ENCODE assay signal across 12 cellular contexts in the genomic region with DNA sequence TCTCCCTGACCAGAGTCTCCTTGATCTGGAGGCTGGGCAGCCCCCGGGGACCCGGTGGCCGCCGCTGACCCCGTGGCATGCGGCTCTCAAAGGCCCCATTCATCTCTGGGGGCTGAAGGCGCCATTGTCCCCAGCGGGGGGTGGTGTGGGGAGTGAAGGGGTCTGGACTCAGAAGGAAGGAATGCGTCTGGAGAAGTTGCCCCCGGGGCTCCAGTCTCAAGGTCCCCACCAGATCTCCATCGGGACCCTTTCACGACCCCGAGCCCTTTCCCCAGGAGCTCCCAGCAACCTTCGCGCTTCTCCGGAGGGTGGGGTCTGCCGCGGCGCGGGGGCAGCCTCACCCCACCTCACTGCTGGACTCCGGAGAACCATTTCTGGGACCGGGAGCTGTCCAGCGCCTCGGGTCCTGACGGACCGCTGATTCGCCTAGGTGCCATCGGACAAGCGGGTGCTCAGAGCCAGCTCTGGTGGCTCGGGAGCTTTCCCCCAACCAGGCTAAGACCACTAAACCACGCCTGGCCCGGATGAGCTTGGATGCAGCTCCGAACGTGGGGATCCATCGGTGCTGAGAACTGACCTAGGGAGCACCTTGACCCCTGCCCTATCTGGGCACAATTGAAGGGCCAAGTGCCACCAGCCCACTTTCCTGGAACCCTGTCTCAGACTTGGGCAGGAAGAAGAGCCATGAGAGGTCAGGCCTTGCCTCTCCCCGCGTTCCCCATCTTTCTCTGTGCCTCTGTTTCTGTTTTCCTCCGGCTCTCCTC. TPM values are rescaled to one million over a fixed set of nuclear protein-coding genes. Genes with fewer than 3 reads are reported as not detected.
DNase-seq lines count a peak whose midpoint lies in the region; ATAC-seq, FAIRE-seq and TF ChIP-seq lines count a peak whose summit lies in the region.
"Had no signal": no experiment of that assay in that cellular context is flagged by ENCODE, and none has a peak within 500 bp of the region (broad histone marks: within the 10 kb centered on the region; RNA-seq: fewer than 3 reads in every experiment).

No MANE protein-coding gene starts in this region.

- H4K8ac ChIP-seq in IMR-90 (ENCODE audit: low read depth in 2 of 2, low read length in 2 of 2): no peak overlapping the region

- no peak overlapping the region for H3K23ac ChIP-seq in IMR-90 (ENCODE audit: low read depth, low read length)

- H2BK20ac ChIP-seq in IMR-90 (ENCODE audit: low read depth, low read length): no peak overlapping the region

- dilution Hi-C loops in IMR-90 (cut with HindIII; ENCODE audit: low sequenced_read_pairs, unreplicated experiment): no loop called here

- TF ChIP-seq POLR2A in IMR-90 (IDR thresholded peaks at IDR 0.05; ENCODE audit: low read depth, low read length): no peak

- H4K5ac ChIP-seq in IMR-90 (ENCODE audit: low read depth, low read length): no peak overlapping the region

- H4K91ac ChIP-seq in IMR-90 (ENCODE audit: insufficient read depth, low read depth, low read length): no peak overlapping the region

- no peaks in the 10 kb centered on the region for H3K36me3 ChIP-seq in IMR-90 (ENCODE audit: control insufficient read depth, insufficient read depth, low read length)
- H3K36me3 ChIP-seq in small intestine (ENCODE audit: control insufficient read depth in 2 of 2, insufficient read depth in 2 of 2, low read length in 2 of 2): no peaks in the 10 kb centered on the region

- H3K56ac ChIP-seq in IMR-90 (ENCODE audit: extremely low read depth, insufficient read depth, low read length): no peak overlapping the region

- H3K4me3 ChIP-seq in IMR-90 (ENCODE audit: insufficient read depth, low read depth, low read length) (no peak overlapping the region), coronary artery (peak overlapping the region; percentile 30), small intestine (ENCODE audit: low read depth in 1 of 2, low read length in 2 of 2) (no peak overlapping the region)

- H2BK15ac ChIP-seq in IMR-90 (ENCODE audit: low read depth, low read length): no peak overlapping the region

- H3K27ac ChIP-seq in IMR-90 (ENCODE audit: insufficient read depth, low read length) (no peak overlapping the region), coronary artery (no peak overlapping the region), small intestine (ENCODE audit: low read depth in 1 of 2, low read length in 1 of 2) (no peak overlapping the region)

- CTCF ChIA-PET in IMR-90 (lab: Yijun Ruan, JAX): interaction anchor here (0.8 kb wide), 1 partner anchor 86 kb away, joined by 4 read pairs; a partner anchor contains a TSS

- DNase-seq in ACHN (peak; percentile 55), IMR-90 (peak; percentile 11), coronary artery (ENCODE audit: low spot score) (no peak), left lobe of liver (ENCODE audit: low spot score) (peak; percentile 47), small intestine (no peak), A172 (ENCODE audit: low spot score) (no peak)
- DNase-seq: DMS153, NCI-H2171 had no signal

- no peaks in the 10 kb centered on the region; the same call in 1 of the 2 replicates for H4K20me1 ChIP-seq in IMR-90 (ENCODE audit: insufficient read depth, low read length)

- no peak overlapping the region for H2AK5ac ChIP-seq in IMR-90 (ENCODE audit: low read depth, low read length)

- no TSS peak for BruUV-seq in IMR-90 (replicated peaks; lab: Mats Ljungman, UMichigan)

- intact Hi-C loops in IMR-90 (cut with micrococcal nuclease): no loop called here

- in situ Hi-C loops in ACHN (cut with HindIII; ENCODE audit: low pct_ligation_motif_present, low pct_unique_long_range_greater_than_20kb, low sequenced_read_pairs) (no loop called here), IMR-90 (cut with MboI; ENCODE audit: low sequenced_read_pairs) (loop anchor here (5.0 kb wide), 1 partner anchor 186 kb away; no protein-coding TSS in a partner anchor)

- no peak overlapping the region for H3K9ac ChIP-seq in IMR-90 (ENCODE audit: low read depth, low read length)

- no peak overlapping the region for H3K4ac ChIP-seq in IMR-90 (ENCODE audit: low read depth, low read length)

- no peak overlapping the region for H3K18ac ChIP-seq in IMR-90 (ENCODE audit: low read depth, low read length)

- peaks cover 53% of the 10 kb centered on the region for H3K27me3 ChIP-seq in IMR-90 (ENCODE audit: control insufficient read depth, insufficient read depth, low read length)
- peaks cover 0 to 16% of the 10 kb centered on the region in 2 donors for H3K27me3 ChIP-seq in small intestine (ENCODE audit: control insufficient read depth in 2 of 2, insufficient read depth in 2 of 2, low read length in 2 of 2)

- H3K4me1 ChIP-seq in IMR-90 (ENCODE audit: control insufficient read depth, insufficient read depth, low read length): peaks cover 3% of the 10 kb centered on the region; the same call in 1 of the 2 replicates
- H3K4me1 ChIP-seq in small intestine (ENCODE audit: control insufficient read depth in 2 of 2, insufficient read depth in 1 of 2, low read depth in 1 of 2, low read length in 1 of 2): no peaks in the 10 kb centered on the region

- H3K9me1 ChIP-seq in IMR-90 (ENCODE audit: insufficient read depth, low read length): no peaks in the 10 kb centered on the region

- no peaks in the 10 kb centered on the region for H3K79me1 ChIP-seq in IMR-90 (ENCODE audit: low read depth in 1 of 2, low read length in 2 of 2)

- ATAC-seq in IMR-90 (ENCODE audit: low read depth) (peak; percentile 46), left lobe of liver (no peak), HG02571 (IDR thresholded peaks at IDR 0.05; ENCODE audit: unreplicated experiment) (no peak), HG03520 (IDR thresholded peaks at IDR 0.05; ENCODE audit: unreplicated experiment) (no peak)
- ATAC-seq: HCT116; stimulated activated naive CD8-positive, alpha-beta T cell treated with anti-CD3 and anti-CD28 coated beads, Interleukin-15, amount 100 ng/mL, for 72 hours had no signal

- peak overlapping the region; percentile 72 for H2AK9ac ChIP-seq in IMR-90 (replicated peaks; ENCODE audit: low read depth, low read length, poor library complexity)

- no peak for FAIRE-seq in small intestine (lab: Jason Lieb, UNC)

- H2BK5ac ChIP-seq in IMR-90 (ENCODE audit: low read depth, low read length, poor library complexity, severe bottlenecking): no peak overlapping the region

- no peak overlapping the region for H3K4me2 ChIP-seq in IMR-90 (ENCODE audit: low read depth, low read length)

- no peak overlapping the region for H3K14ac ChIP-seq in IMR-90 (replicated peaks; ENCODE audit: low read depth, low read length)

- TF ChIP-seq CTCF in IMR-90 (conservative IDR thresholded peaks at IDR 0.05; ENCODE audit: low read depth, low read length) (no peak), coronary artery (IDR thresholded peaks at IDR 0.05) (no peak)

- no peak overlapping the region for H2AFZ ChIP-seq in IMR-90 (replicated peaks; ENCODE audit: low read length, poor library complexity)

- POLR2A ChIA-PET in IMR-90 (lab: Charles Lee; ENCODE audit: unreplicated experiment): no interaction called here

- WGBS in IMR-90 (ENCODE audit: extremely low coverage in 2 of 2, insufficient read length in 1 of 2), 2 experiments: 4% methylated on average over 21 of the region's 38 CpGs; no CpG with 5 or more reads in 1 of the 2 experiments
- WGBS in small intestine, 3 donors: 7 to 26% (median 18%) methylated on average over 38 of the region's 38 CpGs

- no peak overlapping the region for H2BK120ac ChIP-seq in IMR-90 (ENCODE audit: low read depth, low read length)

- H3K9me3 ChIP-seq in IMR-90 (ENCODE audit: control insufficient read depth, insufficient read depth, low read length): no peaks in the 10 kb centered on the region
- no peaks in the 10 kb centered on the region for H3K9me3 ChIP-seq in small intestine (ENCODE audit: control insufficient read depth, low read depth)

- TF ChIP-seq RAD21 in IMR-90 (IDR thresholded peaks at IDR 0.05; ENCODE audit: low read length): no peak

TF ChIP-seq in IMR-90, 13 proteins besides CTCF, POLR2A, EP300 and RAD21:
- TF ChIP-seq MAZ (IDR thresholded peaks at IDR 0.05; ENCODE audit: borderline replicate concordance, low read depth, low read length) (peak; percentile 37; the same call in 1 of the 2 replicates), BHLHE40 (IDR thresholded peaks at IDR 0.05; ENCODE audit: low read depth, low read length) (no peak), FOS (IDR thresholded peaks at IDR 0.05; ENCODE audit: low read depth, low read length) (no peak), CEBPB (IDR thresholded peaks at IDR 0.05; ENCODE audit: low read depth, low read length) (no peak), NFE2L2 (IDR thresholded peaks at IDR 0.05; ENCODE audit: low read depth, low read length) (no peak), MAFK (IDR thresholded peaks at IDR 0.05; ENCODE audit: low read depth, low read length) (no peak)
- TF ChIP-seq, protein P1, sequence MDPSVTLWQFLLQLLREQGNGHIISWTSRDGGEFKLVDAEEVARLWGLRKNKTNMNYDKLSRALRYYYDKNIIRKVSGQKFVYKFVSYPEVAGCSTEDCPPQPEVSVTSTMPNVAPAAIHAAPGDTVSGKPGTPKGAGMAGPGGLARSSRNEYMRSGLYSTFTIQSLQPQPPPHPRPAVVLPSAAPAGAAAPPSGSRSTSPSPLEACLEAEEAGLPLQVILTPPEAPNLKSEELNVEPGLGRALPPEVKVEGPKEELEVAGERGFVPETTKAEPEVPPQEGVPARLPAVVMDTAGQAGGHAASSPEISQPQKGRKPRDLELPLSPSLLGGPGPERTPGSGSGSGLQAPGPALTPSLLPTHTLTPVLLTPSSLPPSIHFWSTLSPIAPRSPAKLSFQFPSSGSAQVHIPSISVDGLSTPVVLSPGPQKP (IDR thresholded peaks at IDR 0.05; ENCODE audit: borderline replicate concordance, low read depth, low read length): no peak

RNA-seq across cellular contexts. Expression of a gene that starts 5.2 kb away (rescaled TPM):
- total RNA-seq in IMR-90 (2012; rRNA removed): 0.83 and 0.90 TPM in 2 replicates
- 0.74 and 0.82 TPM in 2 replicates for polyA plus RNA-seq in IMR-90 (2012; rRNA removed)
- 0.26 and 0.82 TPM in 2 replicates for polyA plus RNA-seq in IMR-90 (2012; cell fraction: cytosol; rRNA removed)
- 0.44 and 0.89 TPM in 2 replicates for polyA plus RNA-seq in IMR-90 (2012; cell fraction: nucleus; rRNA removed; ENCODE audit: low replicate concordance)
- total RNA-seq in left lobe of liver: 33.2 TPM
- 10 to 100 TPM; 15.7 to 43.9 (median 15.9) TPM for polyA plus RNA-seq in small intestine
- total RNA-seq in A172 (2014; rRNA removed; shearing (Covaris generic)): 7.2 and 7.4 TPM in 2 replicates

RNA-seq across cellular contexts. Expression of a gene that starts 40.3 kb away (rescaled TPM):
- total RNA-seq in IMR-90 (2012; rRNA removed) (26.1 and 28.0 TPM in 2 replicates), left lobe of liver (37.8 TPM)
- polyA plus RNA-seq in IMR-90 (2012; rRNA removed) (66.1 and 73.3 TPM in 2 replicates), small intestine (10 to 100 TPM; 32.2 to 45.4 (median 43.5) TPM)
- 39.9 and 41.3 TPM in 2 replicates for polyA plus RNA-seq in IMR-90 (2012; cell fraction: cytosol; rRNA removed)
- 169 and 191 TPM in 2 replicates for polyA plus RNA-seq in IMR-90 (2012; cell fraction: nucleus; rRNA removed; ENCODE audit: low replicate concordance)
- total RNA-seq in A172 (2014; rRNA removed; shearing (Covaris generic)): 18.2 and 37.0 TPM in 2 replicates

Comparison
In these comparisons a context has a peak if more than half of its experiments do, and no peak if none do; other contexts are left out.
1. DNase-seq: peak in ACHN (single experiment), IMR-90 (single experiment) and left lobe of liver (single experiment); none in coronary artery (single experiment), small intestine (single experiment) and A172 (single experiment).